In the genomic region with DNA sequence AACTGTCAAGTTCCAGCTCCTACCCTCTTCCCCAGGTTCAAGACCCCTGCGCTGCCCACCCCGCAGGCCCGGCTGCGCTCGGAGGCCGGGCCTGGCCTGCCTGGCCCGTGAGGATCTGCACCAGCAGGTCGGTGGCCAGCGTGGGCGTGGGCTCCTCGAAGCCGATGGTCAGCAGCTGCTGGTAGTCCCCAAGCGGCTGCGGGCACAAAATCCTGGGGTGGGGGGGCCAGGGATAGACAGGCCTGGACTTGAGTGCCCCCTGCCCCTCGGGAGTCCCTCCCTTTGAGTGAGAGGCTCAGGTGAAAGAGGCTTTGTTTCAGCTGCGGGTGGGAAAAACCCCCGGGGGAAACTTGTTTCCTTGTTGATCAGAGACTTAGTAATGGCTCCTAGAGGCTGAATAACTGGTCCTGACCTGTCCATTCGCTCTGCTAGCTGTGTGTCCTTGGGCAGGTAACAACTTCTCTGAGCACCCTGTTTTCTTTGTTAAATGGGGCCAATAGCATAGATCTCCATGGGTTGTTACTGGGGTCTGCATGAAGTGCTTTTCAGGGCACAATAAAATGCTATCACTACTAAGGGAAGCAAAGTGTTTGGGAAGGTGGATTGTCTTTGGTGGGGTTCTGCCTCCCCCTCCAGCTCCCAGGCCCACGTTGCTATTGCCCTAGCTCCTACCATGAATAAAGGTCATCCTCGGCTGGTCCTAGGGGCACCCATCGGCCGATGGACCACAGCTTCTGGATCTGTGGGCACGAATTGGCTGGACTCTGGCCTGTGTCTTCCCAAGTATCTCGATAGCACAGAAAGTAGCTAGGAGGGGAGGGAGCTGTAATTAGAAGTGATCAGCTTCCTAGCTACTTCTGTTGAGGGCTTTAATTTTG, we compare ENCODE assay signal across 8 cellular contexts. TPM values are rescaled to one million over a fixed set of nuclear protein-coding genes. Genes with fewer than 3 reads are reported as not detected.
DNase-seq lines count a peak whose midpoint lies in the region; ATAC-seq and TF ChIP-seq lines count a peak whose summit lies in the region.

No MANE protein-coding gene starts in this region.

- peak overlapping the region; percentile 79 for H2BK12ac ChIP-seq in H9 (ENCODE audit: insufficient read length, low read depth, low read length)

- H3K4me3 ChIP-seq in SK-N-MC (peak overlapping the region; percentile 84), ectodermal cell (ENCODE audit: insufficient read depth, low read depth, low read length) (peak overlapping the region; percentile 67)

- intact Hi-C loops in Calu3 (cut with micrococcal nuclease; ENCODE audit: unreplicated experiment), result no loop called here

- no peak overlapping the region for H2BK15ac ChIP-seq in H9 (ENCODE audit: low read depth, low read length)

- H4K5ac ChIP-seq in H9 (ENCODE audit: insufficient read length, low read depth, low read length), result no peak overlapping the region

- BruUV-seq in Calu3 (replicated peaks; lab: Mats Ljungman, UMichigan), result TSS peak; percentile 65

- no peak overlapping the region for H3K27ac ChIP-seq in H9 (ENCODE audit: insufficient read length, low read depth, low read length)
- no peak overlapping the region for H3K27ac ChIP-seq in SK-N-MC
- peak overlapping the region; percentile 6 for H3K27ac ChIP-seq in ectodermal cell (ENCODE audit: insufficient read depth, low read depth, low read length, poor library complexity, severe bottlenecking)

- no peak for TF ChIP-seq CTCF in Calu3 (IDR thresholded peaks at IDR 0.05; ENCODE audit: unreplicated experiment)
- no peak for TF ChIP-seq CTCF in H9 (conservative IDR thresholded peaks at IDR 0.05)

- H3K27me3 Mint-ChIP-seq in Calu3 (ENCODE audit: unreplicated experiment), result no peaks in the 10 kb centered on the region
- peaks cover 14% of the 10 kb centered on the region for H3K27me3 Mint-ChIP-seq in H9 (ENCODE audit: low read depth)
- H3K27me3 Mint-ChIP-seq in naive B cell, result no peaks in the 10 kb centered on the region

- H3K79me1 ChIP-seq in H9 (ENCODE audit: insufficient read depth, low read depth, low read length, poor library complexity, severe bottlenecking), result no peaks in the 10 kb centered on the region

- no peak overlapping the region for H3K23ac ChIP-seq in H9 (ENCODE audit: insufficient read length, low read depth, low read length)

- H3K27ac Mint-ChIP-seq in Calu3 (ENCODE audit: unreplicated experiment) (peak overlapping the region; percentile 87), H9 (no peak overlapping the region; a peak in 2 of 7 replicates), naive B cell (peak overlapping the region; percentile 88 to 99 (median 97))

- H3K23me2 ChIP-seq in H9 (ENCODE audit: insufficient read length, low read depth, low read length, poor library complexity, severe bottlenecking), result peaks cover 9% of the 10 kb centered on the region

- no peak overlapping the region for H3K4ac ChIP-seq in H9 (ENCODE audit: low read depth, low read length)

- no CpG with 5 or more reads among the region's 24 CpGs for WGBS in H9 (ENCODE audit: extremely low coverage, insufficient read length, low lambda C conversion rate)
- 44 to 45% methylated on average over 24 of the region's 24 CpGs for WGBS in ectodermal cell, 2 experiments

- H2AK5ac ChIP-seq in H9 (ENCODE audit: insufficient read length, low read length), result no peak overlapping the region

- H4K91ac ChIP-seq in H9 (ENCODE audit: insufficient read length, low read depth, low read length), result no peak overlapping the region

- no peak overlapping the region for H3T11ph ChIP-seq in H9 (ENCODE audit: low read length)

- no peak overlapping the region for H2BK20ac ChIP-seq in H9 (ENCODE audit: low read depth, low read length, poor library complexity, severe bottlenecking)

- H2BK120ac ChIP-seq in H9 (ENCODE audit: low read depth, low read length, poor library complexity, severe bottlenecking), result no peak overlapping the region

- H3K4me1 ChIP-seq in H9 (ENCODE audit: insufficient read depth, low read length) (no peaks in the 10 kb centered on the region; the same call in 1 of the 2 replicates), ectodermal cell (ENCODE audit: control insufficient read depth, insufficient read depth, low read length) (no peaks in the 10 kb centered on the region)

- H3K4me1 Mint-ChIP-seq in Calu3 (ENCODE audit: low read depth, unreplicated experiment) (no peaks in the 10 kb centered on the region), H9 (peaks cover 6 to 7% of the 10 kb centered on the region in 2 experiments; a peak in 3 of 4 replicates), naive B cell (peaks cover 0 to 27% (median 0%) of the 10 kb centered on the region in 3 donors)

- no peaks in the 10 kb centered on the region for H4K20me1 ChIP-seq in H9 (ENCODE audit: control insufficient read depth, insufficient read depth, insufficient read length)

- no peak overlapping the region for H3K56ac ChIP-seq in H9 (ENCODE audit: insufficient read length, low read depth, low read length)

- DNase-seq in Calu3 (peak; percentile 62), H9 (no peak), SK-N-MC (ENCODE audit: low read depth, low spot score) (no peak), naive B cell (peak; percentile 28), NCI-H1436 treated with DMSO at 0.1 percent for 48 hours (lab: John Stamatoyannopoulos, UW) (no peak), NCI-H1694 (lab: John Stamatoyannopoulos, UW) (no peak)

- H2BK5ac ChIP-seq in H9 (ENCODE audit: insufficient read length, low read length), result no peak overlapping the region

- H3K4me2 ChIP-seq in H9 (ENCODE audit: insufficient read depth, insufficient read length, low read length), result peak overlapping the region; percentile 67

- H3K18ac ChIP-seq in H9 (ENCODE audit: insufficient read length, low read depth, low read length), result no peak overlapping the region

- H3K4me3 Mint-ChIP-seq in Calu3 (ENCODE audit: low read depth, unreplicated experiment) (peak overlapping the region; percentile 86), H9 (peak overlapping the region; percentile 89 to 95), naive B cell (peak overlapping the region; percentile 81 to 97 (median 95))

- no peak overlapping the region for H3K9ac ChIP-seq in H9 (ENCODE audit: extremely low read depth, insufficient read length, low read length)
- peak overlapping the region; percentile 67 for H3K9ac ChIP-seq in SK-N-MC (ENCODE audit: insufficient read length)

- no peaks in the 10 kb centered on the region; the same call in 1 of the 2 replicates for H3K36me3 ChIP-seq in SK-N-MC (ENCODE audit: insufficient read depth, low read length)
- no peaks in the 10 kb centered on the region for H3K36me3 ChIP-seq in ectodermal cell (ENCODE audit: control insufficient read depth, insufficient read depth, low read length)

- H3K14ac ChIP-seq in H9 (ENCODE audit: insufficient read depth, low read length), result peak overlapping the region; percentile 52; the same call in 1 of the 2 replicates

- no peaks in the 10 kb centered on the region for H3K9me3 ChIP-seq in H9 (ENCODE audit: control insufficient read depth, low read depth, low read length)
- no peaks in the 10 kb centered on the region for H3K9me3 ChIP-seq in SK-N-MC (ENCODE audit: low read depth, low read length)
- no peaks in the 10 kb centered on the region for H3K9me3 ChIP-seq in ectodermal cell (ENCODE audit: control insufficient read depth, low read length)

- CTCF ChIA-PET in Calu3 (lab: Charles Lee), result interaction anchor here (0.6 to 0.9 kb wide), 3 partner anchors 52 to 428 kb away, joined by 3 to 8 read pairs (median 5); no protein-coding TSS in a partner anchor

- H4K8ac ChIP-seq in H9 (replicated peaks; ENCODE audit: insufficient read length, low read depth, low read length), result no peak overlapping the region

- peak; percentile 8 to 31 for ATAC-seq in naive B cell (ENCODE audit: low read depth in 2 of 2)
- ATAC-seq in GM18517 (IDR thresholded peaks at IDR 0.05; ENCODE audit: unreplicated experiment), result no peak

- peaks cover 17% of the 10 kb centered on the region for H3K36me3 Mint-ChIP-seq in Calu3 (ENCODE audit: insufficient read depth, unreplicated experiment)
- peaks cover 0 to 7% (median 0%) of the 10 kb centered on the region in 3 experiments; a peak in 3 of 7 replicates for H3K36me3 Mint-ChIP-seq in H9 (ENCODE audit: insufficient read depth in 1 of 3, low read depth in 3 of 3)
- no peaks in the 10 kb centered on the region for H3K36me3 Mint-ChIP-seq in naive B cell

- H3K27me3 ChIP-seq in H9 (ENCODE audit: insufficient read depth, low read length) (no peaks in the 10 kb centered on the region), ectodermal cell (ENCODE audit: control insufficient read depth, insufficient read depth, low read length, poor library complexity, severe bottlenecking) (peaks cover 15% of the 10 kb centered on the region)

- no peaks in the 10 kb centered on the region for H3K79me2 ChIP-seq in H9 (ENCODE audit: insufficient read depth, low read length)

- no peaks in the 10 kb centered on the region for H3K9me3 Mint-ChIP-seq in Calu3 (ENCODE audit: low read depth, unreplicated experiment)
- no peaks in the 10 kb centered on the region for H3K9me3 Mint-ChIP-seq in H9
- no peaks in the 10 kb centered on the region for H3K9me3 Mint-ChIP-seq in naive B cell

- no peak overlapping the region for H2AFZ ChIP-seq in H9 (ENCODE audit: low read length)

RNA-seq across cellular contexts. Expression of a gene that starts 3.5 kb away (rescaled TPM):
- total RNA-seq in Calu3 (2022) (not detected in 2 replicates), H9 (2021) (0.39 and 0.72 TPM in 2 replicates)
- not detected for polyA plus RNA-seq in ectodermal cell (2013, experiment 1 of 4)
- not detected for polyA plus RNA-seq in ectodermal cell (2013, experiment 2 of 4)
- polyA plus RNA-seq in ectodermal cell (2013, experiment 3 of 4), result not detected
- not detected for polyA plus RNA-seq in ectodermal cell (2013, experiment 4 of 4)
- polyA plus RNA-seq in naive B cell (ENCODE audit: low read depth in 6 of 6), result not detected

RNA-seq across cellular contexts. Expression of a gene that starts 8.5 kb away (rescaled TPM):
- 41.1 and 44.2 TPM in 2 replicates for total RNA-seq in Calu3 (2022)
- total RNA-seq in H9 (2021), result 104 and 108 TPM in 2 replicates
- polyA plus RNA-seq in ectodermal cell (2013, experiment 1 of 4), result 83.5 TPM
- polyA plus RNA-seq in ectodermal cell (2013, experiment 2 of 4), result 74.5 TPM
- polyA plus RNA-seq in ectodermal cell (2013, experiment 3 of 4), result 63.0 TPM
- polyA plus RNA-seq in ectodermal cell (2013, experiment 4 of 4), result 65.4 TPM
- polyA plus RNA-seq in naive B cell (ENCODE audit: low read depth in 6 of 6), result 1 to 10 TPM in 5 of 6 donors, under 1 TPM in 1; 0.52 to 2.1 (median 1.2) TPM

RNA-seq across cellular contexts. Expression of a gene that starts 9.4 kb away (rescaled TPM):
- 4.2 and 5.2 TPM in 2 replicates for total RNA-seq in Calu3 (2022)
- total RNA-seq in H9 (2021), result 0.26 and 0.72 TPM in 2 replicates
- 1.4 TPM for polyA plus RNA-seq in ectodermal cell (2013, experiment 1 of 4)
- polyA plus RNA-seq in ectodermal cell (2013, experiment 2 of 4), result 0.96 TPM
- polyA plus RNA-seq in ectodermal cell (2013, experiment 3 of 4), result 2.5 TPM
- polyA plus RNA-seq in ectodermal cell (2013, experiment 4 of 4), result 2.4 TPM
- under 1 TPM in 3 of 6 donors, not detected in 3; 0.16 to 0.53 (median 0.20) TPM for polyA plus RNA-seq in naive B cell (ENCODE audit: low read depth in 6 of 6)

RNA-seq across cellular contexts. Expression of a gene that starts 20.2 kb away (rescaled TPM):
- total RNA-seq in Calu3 (2022) (21.4 and 27.0 TPM in 2 replicates), H9 (2021) (11.5 and 13.5 TPM in 2 replicates)
- polyA plus RNA-seq in ectodermal cell (2013, experiment 1 of 4), result 16.5 TPM
- polyA plus RNA-seq in ectodermal cell (2013, experiment 2 of 4), result 13.4 TPM
- polyA plus RNA-seq in ectodermal cell (2013, experiment 3 of 4), result 8.9 TPM
- 11.1 TPM for polyA plus RNA-seq in ectodermal cell (2013, experiment 4 of 4)
- not detected for polyA plus RNA-seq in naive B cell (ENCODE audit: low read depth in 6 of 6)

RNA-seq across cellular contexts. Expression of a gene that starts 35.5 kb away (rescaled TPM):
- total RNA-seq in Calu3 (2022) (57.3 and 59.8 TPM in 2 replicates), H9 (2021) (51.8 and 56.0 TPM in 2 replicates)
- 76.7 TPM for polyA plus RNA-seq in ectodermal cell (2013, experiment 1 of 4)
- 73.7 TPM for polyA plus RNA-seq in ectodermal cell (2013, experiment 2 of 4)
- 55.8 TPM for polyA plus RNA-seq in ectodermal cell (2013, experiment 3 of 4)
- 62.3 TPM for polyA plus RNA-seq in ectodermal cell (2013, experiment 4 of 4)
- polyA plus RNA-seq in naive B cell (ENCODE audit: low read depth in 6 of 6), result 1 to 10 TPM in 3 of 6 donors, under 1 TPM in 2, not detected in 1; 0.60 to 3.1 (median 1.2) TPM

Comparison
In these comparisons a context has a peak if more than half of its experiments do, and no peak if none do; other contexts are left out.
1. DNase-seq: peak in Calu3 (single experiment) and naive B cell (single experiment); none in H9 (single experiment), SK-N-MC (single experiment), NCI-H1436 treated with DMSO at 0.1 percent for 48 hours (single experiment) and NCI-H1694 (single experiment).
2. H3K27ac Mint-ChIP-seq: peak in Calu3 (single experiment) and naive B cell (6 of 6); none in H9 (0 of 3).
3. Peak in every context shown above with its lines, with median percentiles within 50 percentile points of each other: H3K4me3 Mint-ChIP-seq.